In genomic region chr14:73753887-73754880, GRCh38 we compare ENCODE assay signal across 8 cellular contexts. TPM values are rescaled to one million over a fixed set of nuclear protein-coding genes. Genes with fewer than 3 reads are reported as not detected.
DNase-seq lines count a peak whose midpoint lies in the region; ATAC-seq and TF ChIP-seq lines count a peak whose summit lies in the region.

No MANE protein-coding gene starts in this region.

- ATAC-seq in GM19035 (IDR thresholded peaks at IDR 0.05; ENCODE audit: unreplicated experiment) = peak; percentile 36
- ATAC-seq in activated CD8-positive, alpha-beta memory T cell treated with anti-CD3 and anti-CD28 coated beads, Interleukin-2, amount 10 ng/mL, durations not matched to agents 7 days and 5 days = peak; percentile 34

- DNase-seq in CD14-positive monocyte (ENCODE audit: low spot score) = no peak
- DNase-seq in HL-60 (ENCODE audit: low read depth in 1 of 2, low spot score in 1 of 2) = peak; percentile 68 to 81
- DNase-seq in activated CD8-positive, alpha-beta memory T cell treated with anti-CD3 and anti-CD28 coated beads, Interleukin-2, amount 10 ng/mL, durations not matched to agents 7 days and 5 days = peak; percentile 87
- peak; percentile 55 to 79 for DNase-seq in foreskin fibroblast
- no peak for DNase-seq in progenitor cell of endocrine pancreas (ENCODE audit: low spot score, unreplicated experiment)
- no peak for DNase-seq in NCI-H748 treated with DMSO at 0.1 percent for 48 hours (lab: John Stamatoyannopoulos, UW)
- no peak for DNase-seq in activated gamma-delta T cell (lab: John Stamatoyannopoulos, UW)

- peak overlapping the region; percentile 95 for H3K27ac ChIP-seq in HL-60 (replicated peaks)

- H3K27ac Mint-ChIP-seq in CD14-positive monocyte = peak overlapping the region; percentile 89 to 97 (median 95)
- H3K27ac Mint-ChIP-seq in activated CD8-positive, alpha-beta memory T cell treated with anti-CD3 and anti-CD28 coated beads, Interleukin-2, amount 10 ng/mL, durations not matched to agents 7 days and 5 days = peak overlapping the region; percentile 92
- peak overlapping the region; percentile 87 for H3K27ac Mint-ChIP-seq in progenitor cell of endocrine pancreas

- H3K36me3 Mint-ChIP-seq in CD14-positive monocyte (peaks cover 18 to 25% of the 10 kb centered on the region in 2 donors), progenitor cell of endocrine pancreas (ENCODE audit: insufficient read depth) (no peaks in the 10 kb centered on the region)
- H3K36me3 Mint-ChIP-seq in activated CD8-positive, alpha-beta memory T cell treated with anti-CD3 and anti-CD28 coated beads, Interleukin-2, amount 10 ng/mL, durations not matched to agents 7 days and 5 days = peaks cover 11% of the 10 kb centered on the region

- H3K4me3 Mint-ChIP-seq in CD14-positive monocyte (peak overlapping the region; percentile 82 to 84), progenitor cell of endocrine pancreas (ENCODE audit: low read depth) (no peak overlapping the region)
- peak overlapping the region; percentile 77 for H3K4me3 Mint-ChIP-seq in activated CD8-positive, alpha-beta memory T cell treated with anti-CD3 and anti-CD28 coated beads, Interleukin-2, amount 10 ng/mL, durations not matched to agents 7 days and 5 days

- H3K9me3 Mint-ChIP-seq in CD14-positive monocyte (no peaks in the 10 kb centered on the region), progenitor cell of endocrine pancreas (ENCODE audit: low read depth) (no peaks in the 10 kb centered on the region)
- H3K9me3 Mint-ChIP-seq in activated CD8-positive, alpha-beta memory T cell treated with anti-CD3 and anti-CD28 coated beads, Interleukin-2, amount 10 ng/mL, durations not matched to agents 7 days and 5 days (ENCODE audit: low read depth) = no peaks in the 10 kb centered on the region

- peaks cover 92% of the 10 kb centered on the region for H3K4me1 Mint-ChIP-seq in CD14-positive monocyte
- peaks cover 92% of the 10 kb centered on the region for H3K4me1 Mint-ChIP-seq in activated CD8-positive, alpha-beta memory T cell treated with anti-CD3 and anti-CD28 coated beads, Interleukin-2, amount 10 ng/mL, durations not matched to agents 7 days and 5 days
- H3K4me1 Mint-ChIP-seq in progenitor cell of endocrine pancreas (ENCODE audit: low read depth) = peaks cover 43% of the 10 kb centered on the region

- no peak for TF ChIP-seq CTCF in CD14-positive monocyte (IDR thresholded peaks at IDR 0.05)
- TF ChIP-seq CTCF in HL-60 (IDR thresholded peaks at IDR 0.05; ENCODE audit: insufficient read depth, low read length) = no peak
- TF ChIP-seq CTCF in foreskin fibroblast (IDR thresholded peaks at IDR 0.05; ENCODE audit: low read depth, low read length) = no peak
- TF ChIP-seq CTCF in progenitor cell of endocrine pancreas (IDR thresholded peaks at IDR 0.05; ENCODE audit: unreplicated experiment) = no peak

- H3K27me3 Mint-ChIP-seq in CD14-positive monocyte (ENCODE audit: low read depth in 3 of 3) = peaks cover 0 to 2% (median 0%) of the 10 kb centered on the region in 3 donors
- no peaks in the 10 kb centered on the region for H3K27me3 Mint-ChIP-seq in activated CD8-positive, alpha-beta memory T cell treated with anti-CD3 and anti-CD28 coated beads, Interleukin-2, amount 10 ng/mL, durations not matched to agents 7 days and 5 days
- H3K27me3 Mint-ChIP-seq in progenitor cell of endocrine pancreas = no peaks in the 10 kb centered on the region

- CTCF ChIA-PET in activated CD8-positive, alpha-beta memory T cell treated with anti-CD3 and anti-CD28 coated beads, Interleukin-2, amount 10 ng/mL, durations not matched to agents 7 days and 5 days (lab: Charles Lee) = interaction anchor here (0.8 to 14.1 kb wide), 11 partner anchors 11 to 133 kb away, joined by 3 to 151 read pairs (median 5); no protein-coding TSS in a partner anchor

- H3K27me3 ChIP-seq in HL-60 (ENCODE audit: insufficient read depth, poor library complexity, severe bottlenecking) = no peaks in the 10 kb centered on the region

- intact Hi-C loops in CD14-positive monocyte (cut with micrococcal nuclease) = loop anchor here in 1 of 2 donors (5.0 kb wide), 1 partner anchor 73 kb away; no protein-coding TSS in a partner anchor

- H3K4me3 ChIP-seq in HL-60 (replicated peaks; ENCODE audit: insufficient read depth, low read length) (peak overlapping the region; percentile 6), foreskin fibroblast (ENCODE audit: low read depth in 1 of 2, low read length in 2 of 2) (peak overlapping the region; percentile 36 to 47)

RNA-seq across cellular contexts. Expression of gene PNMA1, which starts 40.0 kb away (rescaled TPM):
- polyA plus RNA-seq in CD14-positive monocyte = 1 to 10 TPM; 4.4 to 6.4 TPM
- total RNA-seq in activated CD8-positive, alpha-beta memory T cell treated with anti-CD3 and anti-CD28 coated beads, Interleukin-2, amount 10 ng/mL, durations not matched to agents 7 days and 5 days = 10 to 100 TPM; 27.1 to 36.6 TPM
- 52.7 and 59.0 TPM in 2 replicates for total RNA-seq in progenitor cell of endocrine pancreas

Comparison
In these comparisons a context has a peak if more than half of its experiments do, and no peak if none do; other contexts are left out.
1. DNase-seq: peak in HL-60 (2 of 2), activated CD8-positive, alpha-beta memory T cell treated with anti-CD3 and anti-CD28 coated beads, Interleukin-2, amount 10 ng/mL, durations not matched to agents 7 days and 5 days (single experiment) and foreskin fibroblast (2 of 2); none in CD14-positive monocyte (single experiment), progenitor cell of endocrine pancreas (single experiment), NCI-H748 treated with DMSO at 0.1 percent for 48 hours (single experiment) and activated gamma-delta T cell (single experiment).
2. Peak in every context shown above with its lines, with median percentiles within 50 percentile points of each other: H3K27ac Mint-ChIP-seq.